11 cellular contexts compared by ENCODE assay signal in genomic region chr4:134935320-134935719, GRCh38.
DNase-seq lines count a peak whose midpoint lies in the region; ATAC-seq and TF ChIP-seq lines count a peak whose summit lies in the region.
"Had no signal": no experiment of that assay in that cellular context is flagged by ENCODE, and none has a peak within 500 bp of the region (broad histone marks: within the 10 kb centered on the region; RNA-seq: fewer than 3 reads in every experiment).

No MANE protein-coding gene starts in this region.

- intact Hi-C loops in Calu3 (cut with micrococcal nuclease; ENCODE audit: unreplicated experiment), result loop anchor here (10.0 kb wide), 1 partner anchor 1611 kb away; no protein-coding TSS in a partner anchor

- H3K4me3 ChIP-seq in HAP-1 (no peak overlapping the region), SJCRH30 (no peak overlapping the region), suprapubic skin (no peak overlapping the region)
- H3K4me3 ChIP-seq: gastroesophageal sphincter had no signal

- no peaks in the 10 kb centered on the region for H3K36me3 Mint-ChIP-seq in Calu3 (ENCODE audit: insufficient read depth, unreplicated experiment)

- H3K27me3 Mint-ChIP-seq in Calu3 (ENCODE audit: unreplicated experiment), result no peaks in the 10 kb centered on the region

- TF ChIP-seq CTCF in Calu3 (IDR thresholded peaks at IDR 0.05; ENCODE audit: unreplicated experiment) (no peak), suprapubic skin (IDR thresholded peaks at IDR 0.05) (no peak)

- TF ChIP-seq POLR2A in suprapubic skin (IDR thresholded peaks at IDR 0.05), result no peak

- no peaks in the 10 kb centered on the region for H3K36me3 ChIP-seq in HAP-1 (replicated peaks)
- no peaks in the 10 kb centered on the region for H3K36me3 ChIP-seq in SJCRH30
- H3K36me3 ChIP-seq in suprapubic skin, result no peaks in the 10 kb centered on the region
- H3K36me3 ChIP-seq: gastroesophageal sphincter had no signal

- in situ Hi-C loops in HAP-1 (cut with MboI; ENCODE audit: low sequenced_read_pairs) (no loop called here), G401 (cut with HindIII; ENCODE audit: low sequenced_read_pairs) (no loop called here)

- DNase-seq in Calu3 (peak; percentile 42), HAP-1 (ENCODE audit: low spot score in 2 of 2) (peak; percentile 26 to 65), SJCRH30 (peak; percentile 9 to 42), iPS-NIHi11 (ENCODE audit: low spot score) (peak; percentile 45), G401 (ENCODE audit: low spot score) (no peak), NCI-H2029 treated with DMSO at 0.1 percent for 48 hours (lab: John Stamatoyannopoulos, UW) (no peak), suprapubic skin (ENCODE audit: low spot score in 2 of 2) (no peak)
- DNase-seq: activated T-cell treated with anti-CD3 and anti-CD28 coated beads, Interleukin-2, amount 50 U/mL, for 72 hours had no signal

- no peak overlapping the region for H3K4me3 Mint-ChIP-seq in Calu3 (ENCODE audit: low read depth, unreplicated experiment)
- H3K4me3 Mint-ChIP-seq: activated T-cell treated with anti-CD3 and anti-CD28 coated beads, Interleukin-2, amount 50 U/mL, for 72 hours had no signal

- H3K4me1 ChIP-seq in HAP-1, result no peaks in the 10 kb centered on the region
- H3K4me1 ChIP-seq in SJCRH30, result no peaks in the 10 kb centered on the region
- no peaks in the 10 kb centered on the region for H3K4me1 ChIP-seq in suprapubic skin
- H3K4me1 ChIP-seq: gastroesophageal sphincter, parathyroid adenoma had no signal

- no peaks in the 10 kb centered on the region for H3K9me3 Mint-ChIP-seq in Calu3 (ENCODE audit: low read depth, unreplicated experiment)

- no TSS peak for BruUV-seq in Calu3 (replicated peaks; lab: Mats Ljungman, UMichigan)

- H3K27ac ChIP-seq in SJCRH30 (no peak overlapping the region), suprapubic skin (no peak overlapping the region)
- H3K27ac ChIP-seq: gastroesophageal sphincter, parathyroid adenoma had no signal

- no peaks in the 10 kb centered on the region for H3K4me1 Mint-ChIP-seq in Calu3 (ENCODE audit: low read depth, unreplicated experiment)

- no peak for ATAC-seq in HG02973 (IDR thresholded peaks at IDR 0.05; ENCODE audit: unreplicated experiment)
- ATAC-seq: activated T-cell treated with anti-CD3 and anti-CD28 coated beads, Interleukin-2, amount 50 U/mL, for 72 hours; gastroesophageal sphincter had no signal

- H3K27me3 ChIP-seq in HAP-1 (ENCODE audit: low read depth) (no peaks in the 10 kb centered on the region), SJCRH30 (no peaks in the 10 kb centered on the region), suprapubic skin (no peaks in the 10 kb centered on the region)
- H3K27me3 ChIP-seq: gastroesophageal sphincter had no signal

- 79% methylated on average over 2 of the region's 2 CpGs for WGBS in suprapubic skin

- CTCF ChIA-PET in Calu3 (lab: Charles Lee), result no interaction called here

- H3K27ac Mint-ChIP-seq in Calu3 (ENCODE audit: unreplicated experiment), result no peak overlapping the region
- H3K27ac Mint-ChIP-seq: activated T-cell treated with anti-CD3 and anti-CD28 coated beads, Interleukin-2, amount 50 U/mL, for 72 hours had no signal

- no peaks in the 10 kb centered on the region for H3K9me3 ChIP-seq in HAP-1
- no peaks in the 10 kb centered on the region for H3K9me3 ChIP-seq in SJCRH30 (replicated peaks)
- H3K9me3 ChIP-seq in suprapubic skin, result no peaks in the 10 kb centered on the region
- H3K9me3 ChIP-seq: gastroesophageal sphincter had no signal

- no peak for TF ChIP-seq EP300 in suprapubic skin (IDR thresholded peaks at IDR 0.05)

Comparison
In these comparisons a context has a peak if more than half of its experiments do, and no peak if none do; other contexts are left out.
1. DNase-seq: peak in Calu3 (single experiment), HAP-1 (2 of 2), SJCRH30 (2 of 2) and iPS-NIHi11 (single experiment); none in G401 (single experiment), NCI-H2029 treated with DMSO at 0.1 percent for 48 hours (single experiment) and suprapubic skin (0 of 2).